Comparison of ENCODE assay signal across 9 cellular contexts in genomic region chr1:60765204-60765603, GRCh38.
DNase-seq lines count a peak whose midpoint lies in the region; ATAC-seq and TF ChIP-seq lines count a peak whose summit lies in the region.
"Had no signal": no experiment of that assay in that cellular context is flagged by ENCODE, and none has a peak within 500 bp of the region (broad histone marks: within the 10 kb centered on the region; RNA-seq: fewer than 3 reads in every experiment).

No MANE protein-coding gene starts in this region.

- TF ChIP-seq CTCF in GM20000 (IDR thresholded peaks at IDR 0.05; ENCODE audit: extremely low read depth, missing control alignments), result peak; percentile 32
- TF ChIP-seq CTCF in MCF 10A (IDR thresholded peaks at IDR 0.05; ENCODE audit: unreplicated experiment), result peak; percentile 71
- TF ChIP-seq CTCF in right lobe of liver (IDR thresholded peaks at IDR 0.05), result peak; percentile 51 to 62 (median 54)

- H3K27ac Mint-ChIP-seq in MCF 10A (ENCODE audit: low read depth, unreplicated experiment), result no peak overlapping the region
- H3K27ac Mint-ChIP-seq: activated naive CD8-positive, alpha-beta T cell had no signal

- no peak overlapping the region for H3K27ac ChIP-seq in right lobe of liver

- no peaks in the 10 kb centered on the region for H3K4me1 ChIP-seq in right lobe of liver

- no peak overlapping the region for H3K4me3 Mint-ChIP-seq in MCF 10A (ENCODE audit: unreplicated experiment)
- H3K4me3 Mint-ChIP-seq: activated naive CD8-positive, alpha-beta T cell had no signal

- WGBS in right lobe of liver (ENCODE audit: insufficient coverage, low coverage, low lambda C conversion rate, missing lambda C conversion rate), result 22% methylated on average over 5 of the region's 5 CpGs

- peak; percentile 72 to 73 (median 72) for ATAC-seq in right lobe of liver

- CTCF ChIA-PET in MCF 10A (lab: Yijun Ruan, JAX), result interaction anchor here (0.5 to 7.8 kb wide), 33 partner anchors 9 to 1070 kb away, joined by 3 to 82 read pairs (median 4); no protein-coding TSS in a partner anchor

- DNase-seq in ACHN (peak; percentile 29), GM20000 (ENCODE audit: low spot score) (no peak), NCI-H510A treated with DMSO at 0.1 percent for 48 hours (lab: John Stamatoyannopoulos, UW) (peak; percentile 71), MCF 10A (ENCODE audit: unreplicated experiment) (peak; percentile 57), right lobe of liver (no peak), NCI-H1436 (lab: John Stamatoyannopoulos, UW) (no peak)
- DNase-seq in activated CD8-positive, alpha-beta memory T cell treated with anti-CD3 and anti-CD28 coated beads for 24 hours, result no peak
- no peak for DNase-seq in stimulated activated CD4-positive, alpha-beta T cell treated with anti-CD3 and anti-CD28 coated beads, Interleukin-1b, Interleukin-23, amount 100 ng/mL, for 48 hours

- no peak overlapping the region for H3K4me3 ChIP-seq in right lobe of liver

- no peaks in the 10 kb centered on the region for H3K9me3 ChIP-seq in right lobe of liver

- no TSS peak for BruUV-seq in MCF 10A (replicated peaks; lab: Mats Ljungman, UMichigan)

- intact Hi-C loops in MCF 10A (cut with micrococcal nuclease), result loop anchor here (1.0 to 5.0 kb wide), 3 partner anchors 200 to 788 kb away; no protein-coding TSS in a partner anchor
- intact Hi-C loops in right lobe of liver (cut with DNase I), result no loop called here

- TF ChIP-seq POLR2A in right lobe of liver (IDR thresholded peaks at IDR 0.05), result no peak

- no peaks in the 10 kb centered on the region for H3K27me3 ChIP-seq in right lobe of liver

- POLR2A ChIA-PET in MCF 10A (lab: Yijun Ruan, JAX), result interaction anchor here (0.6 to 1.5 kb wide), 2 partner anchors 484 to 1395 kb away, joined by 3 read pairs; no protein-coding TSS in a partner anchor

- no peaks in the 10 kb centered on the region for H3K9me3 Mint-ChIP-seq in MCF 10A (ENCODE audit: unreplicated experiment)

- H3K36me3 Mint-ChIP-seq in MCF 10A (ENCODE audit: insufficient read depth, unreplicated experiment), result no peaks in the 10 kb centered on the region
- H3K36me3 Mint-ChIP-seq: activated naive CD8-positive, alpha-beta T cell had no signal

- H3K4me1 Mint-ChIP-seq in MCF 10A (ENCODE audit: insufficient read depth, unreplicated experiment), result peaks cover 4% of the 10 kb centered on the region

- H3K27me3 Mint-ChIP-seq in MCF 10A (ENCODE audit: insufficient read depth, unreplicated experiment), result peaks cover 23% of the 10 kb centered on the region

- in situ Hi-C loops in ACHN (cut with HindIII; ENCODE audit: low pct_ligation_motif_present, low pct_unique_long_range_greater_than_20kb, low sequenced_read_pairs), result no loop called here

- no peaks in the 10 kb centered on the region for H3K36me3 ChIP-seq in right lobe of liver

Comparison
In these comparisons a context has a peak if more than half of its experiments do, and no peak if none do; other contexts are left out.
1. DNase-seq: peak in ACHN (single experiment), NCI-H510A treated with DMSO at 0.1 percent for 48 hours (single experiment) and MCF 10A (single experiment); none in GM20000 (single experiment), right lobe of liver (0 of 3), activated CD8-positive, alpha-beta memory T cell treated with anti-CD3 and anti-CD28 coated beads for 24 hours (single experiment), stimulated activated CD4-positive, alpha-beta T cell treated with anti-CD3 and anti-CD28 coated beads, Interleukin-1b, Interleukin-23, amount 100 ng/mL, for 48 hours (single experiment) and NCI-H1436 (single experiment).
2. Peak in every context shown above with its lines, with median percentiles within 50 percentile points of each other: CTCF ChIP-seq.